1 cellular context compared by ENCODE assay signal in the genomic region with DNA sequence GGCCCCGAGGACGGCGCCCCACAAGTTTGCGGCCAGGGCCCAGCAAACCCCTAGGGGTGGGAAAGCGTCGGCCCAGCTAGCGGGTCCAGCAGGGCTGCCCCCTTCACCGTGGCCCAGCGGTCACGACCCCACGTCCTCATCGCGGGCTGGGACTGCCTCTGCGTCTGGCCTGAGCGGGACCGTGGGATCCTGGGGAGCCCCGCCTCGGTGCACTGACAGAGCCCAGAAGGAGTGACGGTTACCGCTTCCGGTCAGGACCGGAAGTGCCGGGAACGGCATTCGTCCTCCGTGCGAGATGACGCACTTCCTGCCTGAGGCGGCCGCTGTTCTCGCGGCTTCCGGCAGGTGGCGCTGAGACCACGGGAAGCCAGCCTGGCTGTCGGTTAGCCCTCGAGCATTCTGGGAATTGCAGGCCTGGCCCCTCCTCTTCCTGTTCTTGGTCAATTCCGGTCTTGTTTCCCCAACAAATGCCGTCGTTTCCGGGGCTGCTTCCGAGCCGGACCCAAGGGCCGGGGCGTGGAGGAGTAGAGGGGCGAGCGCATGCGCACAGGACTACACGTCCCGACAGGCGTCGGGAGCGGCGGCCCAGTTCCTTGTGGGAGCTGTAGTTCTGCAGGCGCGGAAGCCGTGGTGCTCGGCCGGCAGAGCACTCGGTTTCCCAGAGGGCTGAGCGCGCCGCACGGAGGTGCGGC.
TF ChIP-seq lines count a peak whose summit lies in the region.

A gene (plus strand): TSS at position 682 of the 692 bp plus-strand sequence. CDS start 1,884 bp downstream, outside the sequence.

TF ChIP-seq in HepG2, 621 proteins besides CTCF, POLR2A, EP300 and RAD21 (continued from another document and continues in another):
- TF ChIP-seq, protein P1, sequence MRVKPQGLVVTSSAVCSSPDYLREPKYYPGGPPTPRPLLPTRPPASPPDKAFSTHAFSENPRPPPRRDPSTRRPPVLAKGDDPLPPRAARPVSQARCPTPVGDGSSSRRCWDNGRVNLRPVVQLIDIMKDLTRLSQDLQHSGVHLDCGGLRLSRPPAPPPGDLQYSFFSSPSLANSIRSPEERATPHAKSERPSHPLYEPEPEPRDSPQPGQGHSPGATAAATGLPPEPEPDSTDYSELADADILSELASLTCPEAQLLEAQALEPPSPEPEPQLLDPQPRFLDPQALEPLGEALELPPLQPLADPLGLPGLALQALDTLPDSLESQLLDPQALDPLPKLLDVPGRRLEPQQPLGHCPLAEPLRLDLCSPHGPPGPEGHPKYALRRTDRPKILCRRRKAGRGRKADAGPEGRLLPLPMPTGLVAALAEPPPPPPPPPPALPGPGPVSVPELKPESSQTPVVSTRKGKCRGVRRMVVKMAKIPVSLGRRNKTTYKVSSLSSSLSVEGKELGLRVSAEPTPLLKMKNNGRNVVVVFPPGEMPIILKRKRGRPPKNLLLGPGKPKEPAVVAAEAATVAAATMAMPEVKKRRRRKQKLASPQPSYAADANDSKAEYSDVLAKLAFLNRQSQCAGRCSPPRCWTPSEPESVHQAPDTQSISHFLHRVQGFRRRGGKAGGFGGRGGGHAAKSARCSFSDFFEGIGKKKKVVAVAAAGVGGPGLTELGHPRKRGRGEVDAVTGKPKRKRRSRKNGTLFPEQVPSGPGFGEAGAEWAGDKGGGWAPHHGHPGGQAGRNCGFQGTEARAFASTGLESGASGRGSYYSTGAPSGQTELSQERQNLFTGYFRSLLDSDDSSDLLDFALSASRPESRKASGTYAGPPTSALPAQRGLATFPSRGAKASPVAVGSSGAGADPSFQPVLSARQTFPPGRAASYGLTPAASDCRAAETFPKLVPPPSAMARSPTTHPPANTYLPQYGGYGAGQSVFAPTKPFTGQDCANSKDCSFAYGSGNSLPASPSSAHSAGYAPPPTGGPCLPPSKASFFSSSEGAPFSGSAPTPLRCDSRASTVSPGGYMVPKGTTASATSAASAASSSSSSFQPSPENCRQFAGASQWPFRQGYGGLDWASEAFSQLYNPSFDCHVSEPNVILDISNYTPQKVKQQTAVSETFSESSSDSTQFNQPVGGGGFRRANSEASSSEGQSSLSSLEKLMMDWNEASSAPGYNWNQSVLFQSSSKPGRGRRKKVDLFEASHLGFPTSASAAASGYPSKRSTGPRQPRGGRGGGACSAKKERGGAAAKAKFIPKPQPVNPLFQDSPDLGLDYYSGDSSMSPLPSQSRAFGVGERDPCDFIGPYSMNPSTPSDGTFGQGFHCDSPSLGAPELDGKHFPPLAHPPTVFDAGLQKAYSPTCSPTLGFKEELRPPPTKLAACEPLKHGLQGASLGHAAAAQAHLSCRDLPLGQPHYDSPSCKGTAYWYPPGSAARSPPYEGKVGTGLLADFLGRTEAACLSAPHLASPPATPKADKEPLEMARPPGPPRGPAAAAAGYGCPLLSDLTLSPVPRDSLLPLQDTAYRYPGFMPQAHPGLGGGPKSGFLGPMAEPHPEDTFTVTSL (CRISPR knock-in tag; IDR thresholded peaks at IDR 0.05; ENCODE audit: borderline replicate concordance): no peak
- TF ChIP-seq ZIK1 (CRISPR knock-in tag; IDR thresholded peaks at IDR 0.05; ENCODE audit: borderline replicate concordance, low read depth): 0 out of 2 replicates have a peak, but pooled peaks have one; percentile 81
- TF ChIP-seq SNAI1 (CRISPR knock-in tag; IDR thresholded peaks at IDR 0.05; ENCODE audit: borderline replicate concordance): no peak; the same call in 1 of the 2 replicates
- TF ChIP-seq, protein P2, sequence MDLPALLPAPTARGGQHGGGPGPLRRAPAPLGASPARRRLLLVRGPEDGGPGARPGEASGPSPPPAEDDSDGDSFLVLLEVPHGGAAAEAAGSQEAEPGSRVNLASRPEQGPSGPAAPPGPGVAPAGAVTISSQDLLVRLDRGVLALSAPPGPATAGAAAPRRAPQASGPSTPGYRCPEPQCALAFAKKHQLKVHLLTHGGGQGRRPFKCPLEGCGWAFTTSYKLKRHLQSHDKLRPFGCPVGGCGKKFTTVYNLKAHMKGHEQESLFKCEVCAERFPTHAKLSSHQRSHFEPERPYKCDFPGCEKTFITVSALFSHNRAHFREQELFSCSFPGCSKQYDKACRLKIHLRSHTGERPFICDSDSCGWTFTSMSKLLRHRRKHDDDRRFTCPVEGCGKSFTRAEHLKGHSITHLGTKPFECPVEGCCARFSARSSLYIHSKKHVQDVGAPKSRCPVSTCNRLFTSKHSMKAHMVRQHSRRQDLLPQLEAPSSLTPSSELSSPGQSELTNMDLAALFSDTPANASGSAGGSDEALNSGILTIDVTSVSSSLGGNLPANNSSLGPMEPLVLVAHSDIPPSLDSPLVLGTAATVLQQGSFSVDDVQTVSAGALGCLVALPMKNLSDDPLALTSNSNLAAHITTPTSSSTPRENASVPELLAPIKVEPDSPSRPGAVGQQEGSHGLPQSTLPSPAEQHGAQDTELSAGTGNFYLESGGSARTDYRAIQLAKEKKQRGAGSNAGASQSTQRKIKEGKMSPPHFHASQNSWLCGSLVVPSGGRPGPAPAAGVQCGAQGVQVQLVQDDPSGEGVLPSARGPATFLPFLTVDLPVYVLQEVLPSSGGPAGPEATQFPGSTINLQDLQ (CRISPR knock-in tag; IDR thresholded peaks at IDR 0.05): no peak
- no peak for TF ChIP-seq ZNF383 (CRISPR knock-in tag; IDR thresholded peaks at IDR 0.05; ENCODE audit: borderline replicate concordance)
- peak; percentile 75 for TF ChIP-seq MXD4 (CRISPR knock-in tag; IDR thresholded peaks at IDR 0.05)
- no peak; the same call in 1 of the 2 replicates for TF ChIP-seq ZNF879 (CRISPR knock-in tag; IDR thresholded peaks at IDR 0.05)
- no peak for TF ChIP-seq NFATC3 (CRISPR knock-in tag; IDR thresholded peaks at IDR 0.05)
- peak; percentile 96 for TF ChIP-seq ZNF501 (CRISPR knock-in tag; IDR thresholded peaks at IDR 0.05)
- TF ChIP-seq DNMT3B (CRISPR knock-in tag; conservative IDR thresholded peaks at IDR 0.05): no peak
- no peak; the same call in none of the 2 replicates for TF ChIP-seq ZFP90 (CRISPR knock-in tag; IDR thresholded peaks at IDR 0.05; ENCODE audit: borderline replicate concordance)
- TF ChIP-seq, protein P3, sequence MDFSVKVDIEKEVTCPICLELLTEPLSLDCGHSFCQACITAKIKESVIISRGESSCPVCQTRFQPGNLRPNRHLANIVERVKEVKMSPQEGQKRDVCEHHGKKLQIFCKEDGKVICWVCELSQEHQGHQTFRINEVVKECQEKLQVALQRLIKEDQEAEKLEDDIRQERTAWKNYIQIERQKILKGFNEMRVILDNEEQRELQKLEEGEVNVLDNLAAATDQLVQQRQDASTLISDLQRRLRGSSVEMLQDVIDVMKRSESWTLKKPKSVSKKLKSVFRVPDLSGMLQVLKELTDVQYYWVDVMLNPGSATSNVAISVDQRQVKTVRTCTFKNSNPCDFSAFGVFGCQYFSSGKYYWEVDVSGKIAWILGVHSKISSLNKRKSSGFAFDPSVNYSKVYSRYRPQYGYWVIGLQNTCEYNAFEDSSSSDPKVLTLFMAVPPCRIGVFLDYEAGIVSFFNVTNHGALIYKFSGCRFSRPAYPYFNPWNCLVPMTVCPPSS (IDR thresholded peaks at IDR 0.05): no peak
- no peak for TF ChIP-seq SSRP1 (CRISPR knock-in tag; IDR thresholded peaks at IDR 0.05)
- no peak for TF ChIP-seq ZNF75D (CRISPR knock-in tag; IDR thresholded peaks at IDR 0.05; ENCODE audit: borderline replicate concordance)
- TF ChIP-seq FOXA3 (CRISPR knock-in tag; IDR thresholded peaks at IDR 0.05): peak; percentile 73
- TF ChIP-seq CBX1 (IDR thresholded peaks at IDR 0.05; ENCODE audit: low read depth): peak; percentile 90
- TF ChIP-seq ZNF816 (CRISPR knock-in tag; IDR thresholded peaks at IDR 0.05; ENCODE audit: borderline replicate concordance): no peak
- TF ChIP-seq SNAPC2 (CRISPR knock-in tag; IDR thresholded peaks at IDR 0.05): 0 out of 2 replicates have a peak, but pooled peaks have one; percentile 27
- TF ChIP-seq RCOR2 (CRISPR knock-in tag; IDR thresholded peaks at IDR 0.05): no peak
- TF ChIP-seq, protein P4, sequence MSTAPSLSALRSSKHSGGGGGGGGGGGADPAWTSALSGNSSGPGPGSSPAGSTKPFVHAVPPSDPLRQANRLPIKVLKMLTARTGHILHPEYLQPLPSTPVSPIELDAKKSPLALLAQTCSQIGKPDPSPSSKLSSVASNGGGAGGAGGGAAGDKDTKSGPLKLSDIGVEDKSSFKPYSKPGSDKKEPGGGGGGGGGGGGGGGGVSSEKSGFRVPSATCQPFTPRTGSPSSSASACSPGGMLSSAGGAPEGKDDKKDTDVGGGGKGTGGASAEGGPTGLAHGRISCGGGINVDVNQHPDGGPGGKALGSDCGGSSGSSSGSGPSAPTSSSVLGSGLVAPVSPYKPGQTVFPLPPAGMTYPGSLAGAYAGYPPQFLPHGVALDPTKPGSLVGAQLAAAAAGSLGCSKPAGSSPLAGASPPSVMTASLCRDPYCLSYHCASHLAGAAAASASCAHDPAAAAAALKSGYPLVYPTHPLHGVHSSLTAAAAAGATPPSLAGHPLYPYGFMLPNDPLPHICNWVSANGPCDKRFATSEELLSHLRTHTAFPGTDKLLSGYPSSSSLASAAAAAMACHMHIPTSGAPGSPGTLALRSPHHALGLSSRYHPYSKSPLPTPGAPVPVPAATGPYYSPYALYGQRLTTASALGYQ (CRISPR knock-in tag; IDR thresholded peaks at IDR 0.05): no peak; the same call in 1 of the 2 replicates
- TF ChIP-seq ZNF329 (CRISPR knock-in tag; IDR thresholded peaks at IDR 0.05; ENCODE audit: low read depth): no peak
- no peak for TF ChIP-seq THYN1 (CRISPR knock-in tag; IDR thresholded peaks at IDR 0.05; ENCODE audit: borderline replicate concordance, low read depth)
- TF ChIP-seq, protein P5, sequence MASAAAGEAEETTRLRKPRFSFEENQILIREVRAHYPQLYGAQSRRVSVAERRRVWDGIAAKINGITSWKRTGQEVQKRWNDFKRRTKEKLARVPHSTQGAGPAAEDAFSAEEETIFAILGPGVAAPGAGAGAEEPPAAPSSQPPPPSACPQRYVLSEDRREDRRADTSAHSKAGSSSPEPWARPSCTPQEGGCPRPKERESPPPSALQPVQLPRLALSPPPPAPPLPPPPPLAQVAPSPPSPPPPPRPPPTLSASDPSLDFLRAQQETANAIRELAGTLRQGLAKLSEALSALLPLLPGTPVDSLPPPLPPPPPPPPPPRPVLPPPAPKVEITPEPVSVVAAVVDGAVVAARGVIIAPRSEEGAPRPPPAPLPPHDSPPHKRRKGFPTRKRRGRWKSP (CRISPR knock-in tag; IDR thresholded peaks at IDR 0.05): 0 out of 2 replicates have a peak, but pooled peaks have one; percentile 46
- 0 out of 2 replicates have a peak, but pooled peaks have one; percentile 73 for TF ChIP-seq ZSCAN30 (CRISPR knock-in tag; IDR thresholded peaks at IDR 0.05)
- no peak for TF ChIP-seq ZNF431 (CRISPR knock-in tag; IDR thresholded peaks at IDR 0.05; ENCODE audit: borderline replicate concordance, low read depth)
- TF ChIP-seq HDAC2 (CRISPR knock-in tag; IDR thresholded peaks at IDR 0.05): peak; percentile 87
- no peak for TF ChIP-seq FOXM1 (CRISPR knock-in tag; IDR thresholded peaks at IDR 0.05)
- peak; percentile 86; the same call in 1 of the 2 replicates for TF ChIP-seq ZNF30 (CRISPR knock-in tag; IDR thresholded peaks at IDR 0.05)
- no peak for TF ChIP-seq ZNF296 (CRISPR knock-in tag; conservative IDR thresholded peaks at IDR 0.05)
- no peak for TF ChIP-seq MLLT10 (CRISPR knock-in tag; IDR thresholded peaks at IDR 0.05)
- TF ChIP-seq POLR2AphosphoS2 (IDR thresholded peaks at IDR 0.05; ENCODE audit: low read depth, low read length): no peak
- TF ChIP-seq ZFP1 (CRISPR knock-in tag; IDR thresholded peaks at IDR 0.05): peak; percentile 49; the same call in 1 of the 2 replicates
- no peak; the same call in 1 of the 2 replicates for TF ChIP-seq ZNF121 (CRISPR knock-in tag; IDR thresholded peaks at IDR 0.05)
- no peak for TF ChIP-seq ZNF678 (CRISPR knock-in tag; IDR thresholded peaks at IDR 0.05)
- TF ChIP-seq, protein P6, sequence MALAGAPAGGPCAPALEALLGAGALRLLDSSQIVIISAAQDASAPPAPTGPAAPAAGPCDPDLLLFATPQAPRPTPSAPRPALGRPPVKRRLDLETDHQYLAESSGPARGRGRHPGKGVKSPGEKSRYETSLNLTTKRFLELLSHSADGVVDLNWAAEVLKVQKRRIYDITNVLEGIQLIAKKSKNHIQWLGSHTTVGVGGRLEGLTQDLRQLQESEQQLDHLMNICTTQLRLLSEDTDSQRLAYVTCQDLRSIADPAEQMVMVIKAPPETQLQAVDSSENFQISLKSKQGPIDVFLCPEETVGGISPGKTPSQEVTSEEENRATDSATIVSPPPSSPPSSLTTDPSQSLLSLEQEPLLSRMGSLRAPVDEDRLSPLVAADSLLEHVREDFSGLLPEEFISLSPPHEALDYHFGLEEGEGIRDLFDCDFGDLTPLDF (CRISPR knock-in tag; IDR thresholded peaks at IDR 0.05): no peak
- TF ChIP-seq FOXJ3 (CRISPR knock-in tag; IDR thresholded peaks at IDR 0.05; ENCODE audit: borderline replicate concordance): peak; percentile 71; the same call in 1 of the 2 replicates
- TF ChIP-seq KDM6A (CRISPR knock-in tag; IDR thresholded peaks at IDR 0.05; ENCODE audit: low read depth): no peak
- peak; percentile 78; the same call in 1 of the 2 replicates for TF ChIP-seq NRL (CRISPR knock-in tag; IDR thresholded peaks at IDR 0.05; ENCODE audit: borderline replicate concordance)
- peak; percentile 84; the same call in 1 of the 2 replicates for TF ChIP-seq RFXANK (CRISPR knock-in tag; IDR thresholded peaks at IDR 0.05)
- TF ChIP-seq, protein P7, sequence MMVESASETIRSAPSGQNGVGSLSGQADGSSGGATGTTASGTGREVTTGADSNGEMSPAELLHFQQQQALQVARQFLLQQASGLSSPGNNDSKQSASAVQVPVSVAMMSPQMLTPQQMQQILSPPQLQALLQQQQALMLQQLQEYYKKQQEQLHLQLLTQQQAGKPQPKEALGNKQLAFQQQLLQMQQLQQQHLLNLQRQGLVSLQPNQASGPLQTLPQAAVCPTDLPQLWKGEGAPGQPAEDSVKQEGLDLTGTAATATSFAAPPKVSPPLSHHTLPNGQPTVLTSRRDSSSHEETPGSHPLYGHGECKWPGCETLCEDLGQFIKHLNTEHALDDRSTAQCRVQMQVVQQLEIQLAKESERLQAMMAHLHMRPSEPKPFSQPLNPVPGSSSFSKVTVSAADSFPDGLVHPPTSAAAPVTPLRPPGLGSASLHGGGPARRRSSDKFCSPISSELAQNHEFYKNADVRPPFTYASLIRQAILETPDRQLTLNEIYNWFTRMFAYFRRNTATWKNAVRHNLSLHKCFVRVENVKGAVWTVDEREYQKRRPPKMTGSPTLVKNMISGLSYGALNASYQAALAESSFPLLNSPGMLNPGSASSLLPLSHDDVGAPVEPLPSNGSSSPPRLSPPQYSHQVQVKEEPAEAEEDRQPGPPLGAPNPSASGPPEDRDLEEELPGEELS (CRISPR knock-in tag; IDR thresholded peaks at IDR 0.05): peak; percentile 77
- TF ChIP-seq, protein P8, sequence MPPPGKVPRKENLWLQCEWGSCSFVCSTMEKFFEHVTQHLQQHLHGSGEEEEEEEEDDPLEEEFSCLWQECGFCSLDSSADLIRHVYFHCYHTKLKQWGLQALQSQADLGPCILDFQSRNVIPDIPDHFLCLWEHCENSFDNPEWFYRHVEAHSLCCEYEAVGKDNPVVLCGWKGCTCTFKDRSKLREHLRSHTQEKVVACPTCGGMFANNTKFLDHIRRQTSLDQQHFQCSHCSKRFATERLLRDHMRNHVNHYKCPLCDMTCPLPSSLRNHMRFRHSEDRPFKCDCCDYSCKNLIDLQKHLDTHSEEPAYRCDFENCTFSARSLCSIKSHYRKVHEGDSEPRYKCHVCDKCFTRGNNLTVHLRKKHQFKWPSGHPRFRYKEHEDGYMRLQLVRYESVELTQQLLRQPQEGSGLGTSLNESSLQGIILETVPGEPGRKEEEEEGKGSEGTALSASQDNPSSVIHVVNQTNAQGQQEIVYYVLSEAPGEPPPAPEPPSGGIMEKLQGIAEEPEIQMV (CRISPR knock-in tag; IDR thresholded peaks at IDR 0.05; ENCODE audit: low read depth): peak; percentile 97; the same call in 1 of the 2 replicates
- TF ChIP-seq CENPX (CRISPR knock-in tag; IDR thresholded peaks at IDR 0.05): no peak
- TF ChIP-seq TP53 (CRISPR knock-in tag; conservative IDR thresholded peaks at IDR 0.05): no peak; the same call in 1 of the 2 replicates
